15 cellular contexts compared by ENCODE assay signal in genomic region chr7:69934475-69934903, GRCh38.
DNase-seq lines count a peak whose midpoint lies in the region; ATAC-seq and TF ChIP-seq lines count a peak whose summit lies in the region.
"Had no signal": no experiment of that assay in that cellular context is flagged by ENCODE, and none has a peak within 500 bp of the region (broad histone marks: within the 10 kb centered on the region; RNA-seq: fewer than 3 reads in every experiment).

No MANE protein-coding gene starts in this region.

- no peak overlapping the region for H3K27ac ChIP-seq in heart left ventricle
- no peak overlapping the region for H3K27ac ChIP-seq in left ventricle myocardium inferior (replicated peaks)
- H3K27ac ChIP-seq: adrenal gland, parathyroid adenoma, stomach had no signal

- H3K4me3 ChIP-seq in heart left ventricle = no peak overlapping the region
- no peak overlapping the region for H3K4me3 ChIP-seq in left ventricle myocardium inferior
- H3K4me3 ChIP-seq: adrenal gland, stomach had no signal

- H3K27me3 ChIP-seq in heart left ventricle (no peaks in the 10 kb centered on the region), left ventricle myocardium inferior (ENCODE audit: low read depth) (no peaks in the 10 kb centered on the region)
- H3K27me3 ChIP-seq: adrenal gland, stomach had no signal

- no peak for TF ChIP-seq POLR2A in heart left ventricle (IDR thresholded peaks at IDR 0.05)

- intact Hi-C loops in heart left ventricle (cut with DNase I) (loop anchor here in 3 of 10 donors (10.0 kb wide), 4 partner anchors 230 to 1870 kb away; no protein-coding TSS in a partner anchor), left ventricle myocardium inferior (cut with micrococcal nuclease) (no loop called here)

- ATAC-seq in heart left ventricle (peak; percentile 42 to 63 (median 56)), HG03442 (IDR thresholded peaks at IDR 0.05; ENCODE audit: unreplicated experiment) (no peak), GM19035 (IDR thresholded peaks at IDR 0.05; ENCODE audit: unreplicated experiment) (no peak)
- ATAC-seq: activated CD8-positive, alpha-beta memory T cell treated with anti-CD3 and anti-CD28 coated beads, Interleukin-2, amount 10 ng/mL, durations not matched to agents 7 days and 5 days had no signal

- 42 to 63% (median 60%) methylated on average over 4 of the region's 4 CpGs for WGBS in heart left ventricle, 4 donors

- TF ChIP-seq CTCF in heart left ventricle (IDR thresholded peaks at IDR 0.05) = no peak
- TF ChIP-seq CTCF in left ventricle myocardium inferior (IDR thresholded peaks at IDR 0.05; ENCODE audit: borderline replicate concordance) = no peak

- H3K9me3 ChIP-seq in heart left ventricle = no peaks in the 10 kb centered on the region
- H3K9me3 ChIP-seq in left ventricle myocardium inferior (replicated peaks) = no peaks in the 10 kb centered on the region
- H3K9me3 ChIP-seq: adrenal gland, stomach had no signal

- DNase-seq in heart left ventricle (peak in 1 of 5 donors; percentile 28), left ventricle myocardium inferior (no peak), NCI-H524 (lab: John Stamatoyannopoulos, UW) (peak; percentile 87 to 95), cerebellar cortex (ENCODE audit: low spot score) (peak; percentile 20), DMS53 (lab: John Stamatoyannopoulos, UW) (no peak), HK-2 (ENCODE audit: unreplicated experiment) (no peak)
- DNase-seq: activated CD8-positive, alpha-beta memory T cell treated with anti-CD3 and anti-CD28 coated beads, Interleukin-2, amount 10 ng/mL, durations not matched to agents 7 days and 5 days; mammary epithelial cell; stimulated activated CD4-positive, alpha-beta T cell treated with anti-CD3 and anti-CD28 coated beads, Interleukin-4, amount 100 ng/mL, for 1 hour; stomach; T-helper 9 cell had no signal

- H3K36me3 ChIP-seq in heart left ventricle (no peaks in the 10 kb centered on the region), left ventricle myocardium inferior (no peaks in the 10 kb centered on the region)
- H3K36me3 ChIP-seq: adrenal gland, stomach had no signal

- H3K4me1 ChIP-seq in heart left ventricle (peaks cover 0 to 16% (median 0%) of the 10 kb centered on the region in 12 donors), left ventricle myocardium inferior (peaks cover 17% of the 10 kb centered on the region)
- H3K4me1 ChIP-seq: adrenal gland had no signal

Comparison
In these comparisons a context has a peak if more than half of its experiments do, and no peak if none do; other contexts are left out.
1. ATAC-seq: peak in heart left ventricle (4 of 4); none in HG03442 (single experiment) and GM19035 (single experiment).
2. DNase-seq: peak in NCI-H524 (2 of 2) and cerebellar cortex (single experiment); none in left ventricle myocardium inferior (single experiment), DMS53 (single experiment) and HK-2 (single experiment).